21 cellular contexts compared by ENCODE assay signal in genomic region chr11:16007514-16007913, GRCh38.
A peak's percentile ranks its signal among the peaks of the same experiment; 100 is the strongest.
DNase-seq lines count a peak whose midpoint lies in the region; ATAC-seq, FAIRE-seq and TF ChIP-seq lines count a peak whose summit lies in the region.
"Had no signal": no experiment of that assay in that cellular context is flagged by ENCODE, and none has a peak within 500 bp of the region (broad histone marks: within the 10 kb centered on the region; RNA-seq: fewer than 3 reads in every experiment).

No MANE protein-coding gene starts in this region.

- TF ChIP-seq CTCF in keratinocyte (optimal IDR thresholded peaks at IDR 0.05 in 1 of 3, IDR thresholded peaks at IDR 0.05 in 1 of 3, conservative IDR thresholded peaks at IDR 0.05 in 1 of 3; ENCODE audit: extremely low read depth in 1 of 3, insufficient read depth in 2 of 3, low read length in 3 of 3) (no peak), lower lobe of right lung (IDR thresholded peaks at IDR 0.05) (no peak), upper lobe of right lung (IDR thresholded peaks at IDR 0.05) (no peak)

- H3K4me3 Mint-ChIP-seq in activated CD4-positive, alpha-beta memory T cell treated with anti-CD3 and anti-CD28 coated beads for 36 hours, result no peak overlapping the region
- H3K4me3 Mint-ChIP-seq: B cell; CD4-positive, alpha-beta T cell; CD8-positive, alpha-beta T cell had no signal

- H4K20me1 ChIP-seq in keratinocyte (ENCODE audit: control insufficient read depth, extremely low read depth, insufficient read depth, low read length), result no peaks in the 10 kb centered on the region
- H4K20me1 ChIP-seq: BLaER1 treated with 17β-estradiol and CSF1 and Interleukin-3, amounts not matched to agents 10 nM and 100 nM had no signal

- H3K27me3 ChIP-seq in keratinocyte (ENCODE audit: control insufficient read depth, extremely low read depth, insufficient read depth, low read length) (no peaks in the 10 kb centered on the region), lower lobe of right lung (ENCODE audit: low read depth) (no peaks in the 10 kb centered on the region), upper lobe of right lung (no peaks in the 10 kb centered on the region)
- H3K27me3 ChIP-seq: BLaER1 treated with 17β-estradiol and CSF1 and Interleukin-3, amounts not matched to agents 10 nM and 100 nM had no signal

- no peaks in the 10 kb centered on the region for H3K36me3 ChIP-seq in keratinocyte (ENCODE audit: control insufficient read depth in 2 of 2, extremely low read depth in 1 of 2, insufficient read depth in 2 of 2, low read length in 2 of 2)
- no peaks in the 10 kb centered on the region for H3K36me3 ChIP-seq in lower lobe of right lung
- H3K36me3 ChIP-seq in upper lobe of right lung, result no peaks in the 10 kb centered on the region
- H3K36me3 ChIP-seq: BLaER1 treated with 17β-estradiol and CSF1 and Interleukin-3, amounts not matched to agents 10 nM and 100 nM had no signal

- CTCF ChIA-PET in activated CD4-positive, alpha-beta memory T cell treated with anti-CD3 and anti-CD28 coated beads for 36 hours (lab: Charles Lee), result no interaction called here

- no peak overlapping the region for H3K4me2 ChIP-seq in keratinocyte (ENCODE audit: control insufficient read depth, extremely low read depth, insufficient read depth, low read depth, low read length)
- H3K4me2 ChIP-seq: A549; BLaER1 treated with 17β-estradiol and CSF1 and Interleukin-3, amounts not matched to agents 10 nM and 100 nM had no signal

- H3K4me1 ChIP-seq in keratinocyte (ENCODE audit: control insufficient read depth, extremely low read depth, insufficient read depth, low read length) (no peaks in the 10 kb centered on the region), lower lobe of right lung (peaks cover 3% of the 10 kb centered on the region), upper lobe of right lung (peaks cover 2% of the 10 kb centered on the region)

- H3K9me1 ChIP-seq in keratinocyte (ENCODE audit: control insufficient read depth, extremely low read depth, insufficient read depth, low read length), result no peaks in the 10 kb centered on the region

- no peak overlapping the region for H3K27ac ChIP-seq in keratinocyte (ENCODE audit: control insufficient read depth, insufficient read depth, low read length)
- no peak overlapping the region for H3K27ac ChIP-seq in lower lobe of right lung
- no peak overlapping the region for H3K27ac ChIP-seq in upper lobe of right lung
- H3K27ac ChIP-seq: 22Rv1; A549; BLaER1 treated with 17β-estradiol and CSF1 and Interleukin-3, amounts not matched to agents 10 nM and 100 nM; C4-2B had no signal

- H3K9me3 ChIP-seq in keratinocyte (ENCODE audit: control insufficient read depth, low read depth, low read length) (no peaks in the 10 kb centered on the region), lower lobe of right lung (no peaks in the 10 kb centered on the region), upper lobe of right lung (no peaks in the 10 kb centered on the region)
- H3K9me3 ChIP-seq: A549; BLaER1 treated with 17β-estradiol and CSF1 and Interleukin-3, amounts not matched to agents 10 nM and 100 nM; Caco-2 had no signal

- no peaks in the 10 kb centered on the region for H3K36me3 Mint-ChIP-seq in activated CD4-positive, alpha-beta memory T cell treated with anti-CD3 and anti-CD28 coated beads for 36 hours
- H3K36me3 Mint-ChIP-seq: CD8-positive, alpha-beta T cell had no signal

- no peaks in the 10 kb centered on the region for H3K27me3 Mint-ChIP-seq in activated CD4-positive, alpha-beta memory T cell treated with anti-CD3 and anti-CD28 coated beads for 36 hours
- H3K27me3 Mint-ChIP-seq: B cell; CD4-positive, alpha-beta T cell had no signal

- dilution Hi-C loops in keratinocyte (cut with MboI; ENCODE audit: extremely low pct_ligation_motif_present, low sequenced_read_pairs), result no loop called here

- peak; percentile 62 to 73 for ATAC-seq in lower lobe of right lung
- peak; percentile 69 for ATAC-seq in upper lobe of right lung
- ATAC-seq: A549; CD8-positive, alpha-beta T cell had no signal

- no peak overlapping the region for H3K27ac Mint-ChIP-seq in activated CD4-positive, alpha-beta memory T cell treated with anti-CD3 and anti-CD28 coated beads for 36 hours
- H3K27ac Mint-ChIP-seq: B cell; CD4-positive, alpha-beta T cell; CD8-positive, alpha-beta T cell had no signal

- intact Hi-C loops in lower lobe of right lung (cut with DNase I) (no loop called here), upper lobe of right lung (cut with DNase I) (no loop called here)
- intact Hi-C loops in activated CD4-positive, alpha-beta memory T cell treated with anti-CD3 and anti-CD28 coated beads for 36 hours (cut with micrococcal nuclease), result no loop called here

- no peak overlapping the region for H3K4me3 ChIP-seq in keratinocyte (ENCODE audit: control insufficient read depth in 2 of 3, extremely low read depth in 1 of 3, insufficient read depth in 2 of 3, low read depth in 1 of 3, low read length in 3 of 3)
- no peak overlapping the region for H3K4me3 ChIP-seq in lower lobe of right lung
- H3K4me3 ChIP-seq in upper lobe of right lung, result no peak overlapping the region
- H3K4me3 ChIP-seq: A549; BLaER1 treated with 17β-estradiol and CSF1 and Interleukin-3, amounts not matched to agents 10 nM and 100 nM had no signal

- peak; percentile 13 for FAIRE-seq in keratinocyte (lab: Jason Lieb, UNC)
- FAIRE-seq: A549, D721Med, G401.6, GM12891, GM19239 had no signal

- no peak overlapping the region for H2AFZ ChIP-seq in keratinocyte (ENCODE audit: control insufficient read depth, low read length)

- DNase-seq in keratinocyte (ENCODE audit: low read depth, low spot score) (no peak), lower lobe of right lung (no peak), upper lobe of right lung (no peak), SW 1271 (lab: John Stamatoyannopoulos, UW) (no peak)
- no peak for DNase-seq in activated CD4-positive, alpha-beta memory T cell treated with anti-CD3 and anti-CD28 coated beads for 36 hours
- DNase-seq: AML-193; Caco-2; Calu3; CD4-positive, alpha-beta T cell; CD8-positive, alpha-beta T cell; DMS79 treated with DMSO at 0.1 percent for 48 hours; GF-D8 had no signal

- H3K9me3 Mint-ChIP-seq in activated CD4-positive, alpha-beta memory T cell treated with anti-CD3 and anti-CD28 coated beads for 36 hours, result no peaks in the 10 kb centered on the region
- H3K9me3 Mint-ChIP-seq: CD4-positive, alpha-beta T cell; CD8-positive, alpha-beta T cell had no signal

- no peaks in the 10 kb centered on the region for H3K79me2 ChIP-seq in keratinocyte (ENCODE audit: control insufficient read depth, insufficient read depth, low read length)

- no peak overlapping the region for H3K9ac ChIP-seq in keratinocyte (ENCODE audit: control insufficient read depth, extremely low read depth, insufficient read depth, low read length)
- H3K9ac ChIP-seq: BLaER1 treated with 17β-estradiol and CSF1 and Interleukin-3, amounts not matched to agents 10 nM and 100 nM had no signal

- POLR2A ChIA-PET in activated CD4-positive, alpha-beta memory T cell treated with anti-CD3 and anti-CD28 coated beads for 36 hours (lab: Charles Lee), result no interaction called here

- no peaks in the 10 kb centered on the region for H3K4me1 Mint-ChIP-seq in activated CD4-positive, alpha-beta memory T cell treated with anti-CD3 and anti-CD28 coated beads for 36 hours (ENCODE audit: low read depth)
- H3K4me1 Mint-ChIP-seq: B cell had no signal
